ENCODE assay signal across 1 cellular context in genomic region chr19:39145180-39145953, GRCh38.
TF ChIP-seq lines count a peak whose summit lies in the region.

No MANE protein-coding gene starts in this region.

TF ChIP-seq in HepG2, 621 proteins besides CTCF, POLR2A, EP300 and RAD21 (continued from another document and continues in another):
- TF ChIP-seq, protein P1, sequence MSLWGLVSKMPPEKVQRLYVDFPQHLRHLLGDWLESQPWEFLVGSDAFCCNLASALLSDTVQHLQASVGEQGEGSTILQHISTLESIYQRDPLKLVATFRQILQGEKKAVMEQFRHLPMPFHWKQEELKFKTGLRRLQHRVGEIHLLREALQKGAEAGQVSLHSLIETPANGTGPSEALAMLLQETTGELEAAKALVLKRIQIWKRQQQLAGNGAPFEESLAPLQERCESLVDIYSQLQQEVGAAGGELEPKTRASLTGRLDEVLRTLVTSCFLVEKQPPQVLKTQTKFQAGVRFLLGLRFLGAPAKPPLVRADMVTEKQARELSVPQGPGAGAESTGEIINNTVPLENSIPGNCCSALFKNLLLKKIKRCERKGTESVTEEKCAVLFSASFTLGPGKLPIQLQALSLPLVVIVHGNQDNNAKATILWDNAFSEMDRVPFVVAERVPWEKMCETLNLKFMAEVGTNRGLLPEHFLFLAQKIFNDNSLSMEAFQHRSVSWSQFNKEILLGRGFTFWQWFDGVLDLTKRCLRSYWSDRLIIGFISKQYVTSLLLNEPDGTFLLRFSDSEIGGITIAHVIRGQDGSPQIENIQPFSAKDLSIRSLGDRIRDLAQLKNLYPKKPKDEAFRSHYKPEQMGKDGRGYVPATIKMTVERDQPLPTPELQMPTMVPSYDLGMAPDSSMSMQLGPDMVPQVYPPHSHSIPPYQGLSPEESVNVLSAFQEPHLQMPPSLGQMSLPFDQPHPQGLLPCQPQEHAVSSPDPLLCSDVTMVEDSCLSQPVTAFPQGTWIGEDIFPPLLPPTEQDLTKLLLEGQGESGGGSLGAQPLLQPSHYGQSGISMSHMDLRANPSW (CRISPR knock-in tag; IDR thresholded peaks at IDR 0.05; ENCODE audit: borderline replicate concordance) = no peak
- TF ChIP-seq ZNF33B (CRISPR knock-in tag; IDR thresholded peaks at IDR 0.05) (no peak), NRL (CRISPR knock-in tag; IDR thresholded peaks at IDR 0.05; ENCODE audit: borderline replicate concordance) (no peak), TP53 (CRISPR knock-in tag; conservative IDR thresholded peaks at IDR 0.05) (no peak), SNRNP70 (IDR thresholded peaks at IDR 0.05; ENCODE audit: low read depth, low read length) (no peak), ZNF430 (CRISPR knock-in tag; IDR thresholded peaks at IDR 0.05) (no peak), NR1H2 (CRISPR knock-in tag; IDR thresholded peaks at IDR 0.05; ENCODE audit: borderline replicate concordance, low read depth) (no peak), ZNF235 (CRISPR knock-in tag; IDR thresholded peaks at IDR 0.05; ENCODE audit: borderline replicate concordance) (no peak), ZNF510 (CRISPR knock-in tag; IDR thresholded peaks at IDR 0.05; ENCODE audit: low read depth) (no peak), ZNF407 (CRISPR knock-in tag; IDR thresholded peaks at IDR 0.05; ENCODE audit: not compliant biosample characterization) (no peak), GTF2F1 (IDR thresholded peaks at IDR 0.05; ENCODE audit: low read length) (no peak), ZNF607 (CRISPR knock-in tag; IDR thresholded peaks at IDR 0.05; ENCODE audit: borderline replicate concordance) (no peak), ZNF224 (CRISPR knock-in tag; IDR thresholded peaks at IDR 0.05) (no peak), REST (IDR thresholded peaks at IDR 0.05; ENCODE audit: borderline replicate concordance in 1 of 2, low read depth in 1 of 2, low read length in 2 of 2) (no peak), NAIF1 (CRISPR knock-in tag; IDR thresholded peaks at IDR 0.05; ENCODE audit: borderline replicate concordance) (no peak), HNRNPH1 (optimal IDR thresholded peaks at IDR 0.05; ENCODE audit: low read depth, low read length) (no peak), HHEX (CRISPR knock-in tag; IDR thresholded peaks at IDR 0.05) (no peak), ZNF484 (CRISPR knock-in tag; IDR thresholded peaks at IDR 0.05; ENCODE audit: borderline replicate concordance, low read depth) (no peak), TEAD3 (CRISPR knock-in tag; optimal IDR thresholded peaks at IDR 0.05; ENCODE audit: borderline replicate concordance) (peak; percentile 37), TEAD2 (CRISPR knock-in tag; IDR thresholded peaks at IDR 0.05) (no peak), ZNF564 (CRISPR knock-in tag; IDR thresholded peaks at IDR 0.05) (no peak), ZKSCAN5 (CRISPR knock-in tag; IDR thresholded peaks at IDR 0.05) (no peak), NR2C2 (CRISPR knock-in tag; IDR thresholded peaks at IDR 0.05; ENCODE audit: borderline replicate concordance) (peak; percentile 48; the same call in 1 of the 2 replicates), ZNF879 (CRISPR knock-in tag; IDR thresholded peaks at IDR 0.05) (no peak), ZC3H13 (CRISPR knock-in tag; IDR thresholded peaks at IDR 0.05) (no peak), MTF2 (CRISPR knock-in tag; IDR thresholded peaks at IDR 0.05; ENCODE audit: borderline replicate concordance) (no peak), KDM5B (CRISPR knock-in tag; IDR thresholded peaks at IDR 0.05; ENCODE audit: borderline replicate concordance) (peak; percentile 81; the same call in 1 of the 2 replicates), ZNF770 (CRISPR knock-in tag; IDR thresholded peaks at IDR 0.05) (no peak), BORCS8-MEF2B (CRISPR knock-in tag; IDR thresholded peaks at IDR 0.05) (peak; percentile 78), ZNF569 (CRISPR knock-in tag; IDR thresholded peaks at IDR 0.05; ENCODE audit: borderline replicate concordance) (no peak), FOXM1 (CRISPR knock-in tag; IDR thresholded peaks at IDR 0.05) (no peak)
- TF ChIP-seq, protein P2, sequence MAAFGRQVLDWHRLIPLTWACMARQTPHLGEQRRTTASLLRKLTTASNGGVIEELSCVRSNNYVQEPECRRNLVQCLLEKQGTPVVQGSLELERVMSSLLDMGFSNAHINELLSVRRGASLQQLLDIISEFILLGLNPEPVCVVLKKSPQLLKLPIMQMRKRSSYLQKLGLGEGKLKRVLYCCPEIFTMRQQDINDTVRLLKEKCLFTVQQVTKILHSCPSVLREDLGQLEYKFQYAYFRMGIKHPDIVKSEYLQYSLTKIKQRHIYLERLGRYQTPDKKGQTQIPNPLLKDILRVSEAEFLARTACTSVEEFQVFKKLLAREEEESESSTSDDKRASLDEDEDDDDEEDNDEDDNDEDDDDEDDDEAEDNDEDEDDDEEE (CRISPR knock-in tag; IDR thresholded peaks at IDR 0.05) = no peak
- TF ChIP-seq, protein P3, sequence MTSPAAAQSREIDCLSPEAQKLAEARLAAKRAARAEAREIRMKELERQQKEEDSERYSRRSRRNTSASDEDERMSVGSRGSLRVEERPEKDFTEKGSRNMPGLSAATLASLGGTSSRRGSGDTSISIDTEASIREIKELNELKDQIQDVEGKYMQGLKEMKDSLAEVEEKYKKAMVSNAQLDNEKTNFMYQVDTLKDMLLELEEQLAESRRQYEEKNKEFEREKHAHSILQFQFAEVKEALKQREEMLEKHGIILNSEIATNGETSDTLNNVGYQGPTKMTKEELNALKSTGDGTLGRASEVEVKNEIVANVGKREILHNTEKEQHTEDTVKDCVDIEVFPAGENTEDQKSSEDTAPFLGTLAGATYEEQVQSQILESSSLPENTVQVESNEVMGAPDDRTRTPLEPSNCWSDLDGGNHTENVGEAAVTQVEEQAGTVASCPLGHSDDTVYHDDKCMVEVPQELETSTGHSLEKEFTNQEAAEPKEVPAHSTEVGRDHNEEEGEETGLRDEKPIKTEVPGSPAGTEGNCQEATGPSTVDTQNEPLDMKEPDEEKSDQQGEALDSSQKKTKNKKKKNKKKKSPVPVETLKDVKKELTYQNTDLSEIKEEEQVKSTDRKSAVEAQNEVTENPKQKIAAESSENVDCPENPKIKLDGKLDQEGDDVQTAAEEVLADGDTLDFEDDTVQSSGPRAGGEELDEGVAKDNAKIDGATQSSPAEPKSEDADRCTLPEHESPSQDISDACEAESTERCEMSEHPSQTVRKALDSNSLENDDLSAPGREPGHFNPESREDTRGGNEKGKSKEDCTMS (CRISPR knock-in tag; conservative IDR thresholded peaks at IDR 0.05) = no peak
- TF ChIP-seq, protein P4, sequence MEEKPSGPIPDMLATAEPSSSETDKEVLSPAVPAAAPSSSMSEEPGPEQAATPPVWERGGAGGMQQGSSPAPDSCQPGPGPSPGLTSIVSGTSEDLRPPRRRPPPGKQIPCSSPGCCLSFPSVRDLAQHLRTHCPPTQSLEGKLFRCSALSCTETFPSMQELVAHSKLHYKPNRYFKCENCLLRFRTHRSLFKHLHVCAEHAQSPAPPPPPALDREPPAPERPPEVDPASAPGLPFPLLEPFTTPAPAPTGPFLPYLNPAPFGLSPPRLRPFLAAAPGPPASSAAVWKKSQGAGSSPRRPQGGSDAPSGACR (CRISPR knock-in tag; IDR thresholded peaks at IDR 0.05) = no peak
- TF ChIP-seq, protein P5, sequence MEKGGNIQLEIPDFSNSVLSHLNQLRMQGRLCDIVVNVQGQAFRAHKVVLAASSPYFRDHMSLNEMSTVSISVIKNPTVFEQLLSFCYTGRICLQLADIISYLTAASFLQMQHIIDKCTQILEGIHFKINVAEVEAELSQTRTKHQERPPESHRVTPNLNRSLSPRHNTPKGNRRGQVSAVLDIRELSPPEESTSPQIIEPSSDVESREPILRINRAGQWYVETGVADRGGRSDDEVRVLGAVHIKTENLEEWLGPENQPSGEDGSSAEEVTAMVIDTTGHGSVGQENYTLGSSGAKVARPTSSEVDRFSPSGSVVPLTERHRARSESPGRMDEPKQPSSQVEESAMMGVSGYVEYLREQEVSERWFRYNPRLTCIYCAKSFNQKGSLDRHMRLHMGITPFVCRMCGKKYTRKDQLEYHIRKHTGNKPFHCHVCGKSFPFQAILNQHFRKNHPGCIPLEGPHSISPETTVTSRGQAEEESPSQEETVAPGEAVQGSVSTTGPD (CRISPR knock-in tag; IDR thresholded peaks at IDR 0.05) = no peak; the same call in 1 of the 2 replicates
